Comparison of ENCODE assay signal across 11 cellular contexts in genomic region chr3:53243165-53243564, GRCh38. TPM values are rescaled to one million over a fixed set of nuclear protein-coding genes. Genes with fewer than 3 reads are reported as not detected.
DNase-seq lines count a peak whose midpoint lies in the region; TF ChIP-seq lines count a peak whose summit lies in the region.
"Had no signal": no experiment of that assay in that cellular context is flagged by ENCODE, and none has a peak within 500 bp of the region (broad histone marks: within the 10 kb centered on the region; RNA-seq: fewer than 3 reads in every experiment).

No MANE protein-coding gene starts in this region.

- intact Hi-C loops in Calu3 (cut with micrococcal nuclease; ENCODE audit: unreplicated experiment) (no loop called here), esophagus squamous epithelium (cut with DNase I) (no loop called here), prostate gland (cut with DNase I) (no loop called here)
- intact Hi-C loops in activated CD4-positive, alpha-beta T cell treated with anti-CD3 and anti-CD28 coated beads, Interleukin-2, amount 10 ng/mL, durations not matched to agents 24 days and 14 days (cut with micrococcal nuclease) = no loop called here

- TF ChIP-seq CTCF in Calu3 (IDR thresholded peaks at IDR 0.05; ENCODE audit: unreplicated experiment) (no peak), esophagus squamous epithelium (IDR thresholded peaks at IDR 0.05) (no peak), neural progenitor cell (IDR thresholded peaks at IDR 0.05) (no peak), suprapubic skin (IDR thresholded peaks at IDR 0.05) (no peak), prostate gland (IDR thresholded peaks at IDR 0.05) (no peak)

- no peak for DNase-seq in Calu3
- peak; percentile 58 for DNase-seq in NCI-H345 (lab: John Stamatoyannopoulos, UW)
- DNase-seq in esophagus squamous epithelium (lab: John Stamatoyannopoulos, UW) = no peak
- no peak for DNase-seq in neural progenitor cell (ENCODE audit: low spot score)
- no peak for DNase-seq in suprapubic skin (ENCODE audit: low spot score in 2 of 2)
- DNase-seq in activated CD4-positive, alpha-beta T cell treated with anti-CD3 and anti-CD28 coated beads, Interleukin-2, amount 10 ng/mL, durations not matched to agents 24 days and 14 days = no peak
- no peak for DNase-seq in prostate gland (ENCODE audit: low spot score)
- DNase-seq in activated CD4-positive, alpha-beta T cell treated with anti-CD3 and anti-CD28 coated beads, Interleukin-2, amount 50 U/mL, for 48 hours = no peak
- DNase-seq: IMR-90, substantia nigra had no signal

- H3K36me3 ChIP-seq in esophagus squamous epithelium (peaks cover 27 to 70% (median 29%) of the 10 kb centered on the region in 3 donors), neural progenitor cell (no peaks in the 10 kb centered on the region), suprapubic skin (peaks cover 41% of the 10 kb centered on the region), prostate gland (peaks cover 4 to 13% of the 10 kb centered on the region in 2 donors)

- peaks cover 46% of the 10 kb centered on the region for H3K4me1 Mint-ChIP-seq in Calu3 (ENCODE audit: low read depth, unreplicated experiment)
- peaks cover 22% of the 10 kb centered on the region for H3K4me1 Mint-ChIP-seq in neural progenitor cell
- peaks cover 20% of the 10 kb centered on the region for H3K4me1 Mint-ChIP-seq in activated CD4-positive, alpha-beta T cell treated with anti-CD3 and anti-CD28 coated beads, Interleukin-2, amount 10 ng/mL, durations not matched to agents 24 days and 14 days

- peaks cover 6% of the 10 kb centered on the region for H3F3A ChIP-seq in neural progenitor cell (ENCODE audit: low read depth)

- H3K27ac ChIP-seq in esophagus squamous epithelium (peak overlapping the region; percentile 15 to 84 (median 56)), neural progenitor cell (no peak overlapping the region), suprapubic skin (no peak overlapping the region), prostate gland (no peak overlapping the region)

- peaks cover 74% of the 10 kb centered on the region for H3K79me2 ChIP-seq in neural progenitor cell (ENCODE audit: low read depth)

- H4K20me1 ChIP-seq in neural progenitor cell (ENCODE audit: low read depth) = peaks cover 91% of the 10 kb centered on the region

- H3K9me3 Mint-ChIP-seq in Calu3 (ENCODE audit: low read depth, unreplicated experiment) (no peaks in the 10 kb centered on the region), neural progenitor cell (peaks cover 2% of the 10 kb centered on the region)
- H3K9me3 Mint-ChIP-seq in activated CD4-positive, alpha-beta T cell treated with anti-CD3 and anti-CD28 coated beads, Interleukin-2, amount 10 ng/mL, durations not matched to agents 24 days and 14 days = no peaks in the 10 kb centered on the region

- H3K27me3 ChIP-seq in esophagus squamous epithelium (no peaks in the 10 kb centered on the region), neural progenitor cell (no peaks in the 10 kb centered on the region), suprapubic skin (no peaks in the 10 kb centered on the region), prostate gland (replicated peaks; ENCODE audit: insufficient read depth) (no peaks in the 10 kb centered on the region)

- H3K4me2 ChIP-seq in neural progenitor cell = peak overlapping the region; percentile 7

- WGBS in esophagus squamous epithelium, 2 donors = 35 to 70% methylated on average over 3 to 5 of the region's 14 CpGs
- 50% methylated on average over 13 of the region's 14 CpGs for WGBS in suprapubic skin
- WGBS in prostate gland = 67% methylated on average over 14 of the region's 14 CpGs

- TF ChIP-seq EP300 in suprapubic skin (IDR thresholded peaks at IDR 0.05) = no peak

- H3K27me3 Mint-ChIP-seq in Calu3 (ENCODE audit: unreplicated experiment) = no peaks in the 10 kb centered on the region
- H3K27me3 Mint-ChIP-seq in neural progenitor cell (ENCODE audit: insufficient read depth, low read depth) = peaks cover 4% of the 10 kb centered on the region
- H3K27me3 Mint-ChIP-seq in activated CD4-positive, alpha-beta T cell treated with anti-CD3 and anti-CD28 coated beads, Interleukin-2, amount 10 ng/mL, durations not matched to agents 24 days and 14 days = no peaks in the 10 kb centered on the region
- H3K27me3 Mint-ChIP-seq: progenitor cell of endocrine pancreas had no signal

- BruUV-seq in Calu3 (replicated peaks; lab: Mats Ljungman, UMichigan) = no TSS peak

- peak overlapping the region; percentile 22 for H3K4me3 Mint-ChIP-seq in Calu3 (ENCODE audit: low read depth, unreplicated experiment)
- H3K4me3 Mint-ChIP-seq in neural progenitor cell = no peak overlapping the region
- H3K4me3 Mint-ChIP-seq in activated CD4-positive, alpha-beta T cell treated with anti-CD3 and anti-CD28 coated beads, Interleukin-2, amount 10 ng/mL, durations not matched to agents 24 days and 14 days = no peak overlapping the region

- CTCF ChIA-PET in Calu3 (lab: Charles Lee) = no interaction called here

- H3K27ac Mint-ChIP-seq in Calu3 (ENCODE audit: unreplicated experiment) = peak overlapping the region; percentile 47
- no peak overlapping the region for H3K27ac Mint-ChIP-seq in neural progenitor cell
- H3K27ac Mint-ChIP-seq in activated CD4-positive, alpha-beta T cell treated with anti-CD3 and anti-CD28 coated beads, Interleukin-2, amount 10 ng/mL, durations not matched to agents 24 days and 14 days = no peak overlapping the region
- H3K27ac Mint-ChIP-seq: progenitor cell of endocrine pancreas had no signal

- H3K9me3 ChIP-seq in esophagus squamous epithelium (no peaks in the 10 kb centered on the region), neural progenitor cell (ENCODE audit: low read depth) (no peaks in the 10 kb centered on the region), suprapubic skin (no peaks in the 10 kb centered on the region), prostate gland (no peaks in the 10 kb centered on the region)

- H3K36me3 Mint-ChIP-seq in Calu3 (ENCODE audit: insufficient read depth, unreplicated experiment) (peaks cover 76% of the 10 kb centered on the region), neural progenitor cell (peaks cover 28% of the 10 kb centered on the region)
- H3K36me3 Mint-ChIP-seq in activated CD4-positive, alpha-beta T cell treated with anti-CD3 and anti-CD28 coated beads, Interleukin-2, amount 10 ng/mL, durations not matched to agents 24 days and 14 days (ENCODE audit: low read depth) = peaks cover 42% of the 10 kb centered on the region

- TF ChIP-seq POLR2A in esophagus squamous epithelium (IDR thresholded peaks at IDR 0.05) = no peak
- no peak for TF ChIP-seq POLR2A in suprapubic skin (IDR thresholded peaks at IDR 0.05)
- no peak for TF ChIP-seq POLR2A in prostate gland (IDR thresholded peaks at IDR 0.05)

- no peak overlapping the region for H3K4me3 ChIP-seq in esophagus squamous epithelium
- no peak overlapping the region for H3K4me3 ChIP-seq in neural progenitor cell
- H3K4me3 ChIP-seq in suprapubic skin = no peak overlapping the region
- no peak overlapping the region for H3K4me3 ChIP-seq in prostate gland

- no peak overlapping the region for H3K9ac ChIP-seq in neural progenitor cell

- H3K4me1 ChIP-seq in esophagus squamous epithelium (peaks cover 51 to 92% (median 55%) of the 10 kb centered on the region in 3 donors), neural progenitor cell (peaks cover 21% of the 10 kb centered on the region), suprapubic skin (peaks cover 25% of the 10 kb centered on the region), prostate gland (replicated peaks) (peaks cover 9% of the 10 kb centered on the region)

- no peak overlapping the region for H2AFZ ChIP-seq in neural progenitor cell (replicated peaks)

RNA-seq across cellular contexts. Expression of gene TKT, which starts 12.7 kb away (rescaled TPM):
- total RNA-seq in Calu3 (2022) (391 and 446 TPM in 2 replicates), esophagus squamous epithelium (100 to 1,000 TPM; 497 to 698 (median 627) TPM), neural progenitor cell (ENCODE audit: low replicate concordance) (292 and 555 TPM in 2 replicates), suprapubic skin (100 to 1,000 TPM; 107 to 194 (median 155) TPM), prostate gland (100 to 1,000 TPM; 187 to 226 TPM)
- total RNA-seq in activated CD4-positive, alpha-beta T cell treated with anti-CD3 and anti-CD28 coated beads, Interleukin-2, amount 10 ng/mL, durations not matched to agents 24 days and 14 days = 377 and 379 TPM in 2 replicates

Comparison
In these comparisons a context has a peak if more than half of its experiments do, and no peak if none do; other contexts are left out.
1. H3K27ac ChIP-seq: peak in esophagus squamous epithelium (4 of 4); none in neural progenitor cell (single experiment), suprapubic skin (single experiment) and prostate gland (0 of 2).